In genomic region chr9:128323786-128324185, GRCh38 we compare ENCODE assay signal across 8 cellular contexts. TPM values are rescaled to one million over a fixed set of nuclear protein-coding genes. Genes with fewer than 3 reads are reported as not detected.
A peak's percentile ranks its signal among the peaks of the same experiment; 100 is the strongest.
DNase-seq lines count a peak whose midpoint lies in the region; ATAC-seq and TF ChIP-seq lines count a peak whose summit lies in the region.

No MANE protein-coding gene starts in this region.

- no peaks in the 10 kb centered on the region for H3K27me3 ChIP-seq in BE2C
- no peaks in the 10 kb centered on the region for H3K27me3 ChIP-seq in Karpas-422 (ENCODE audit: low read length)

- H3K27ac ChIP-seq in Karpas-422 (ENCODE audit: low read length) = no peak overlapping the region

- H3K36me3 Mint-ChIP-seq in chondrocyte (ENCODE audit: low read depth) = peaks cover 2% of the 10 kb centered on the region
- peaks cover 0 to 21% (median 0%) of the 10 kb centered on the region in 3 donors for H3K36me3 Mint-ChIP-seq in naive thymus-derived CD8-positive, alpha-beta T cell

- POLR2A ChIA-PET in naive thymus-derived CD8-positive, alpha-beta T cell (lab: Charles Lee) = no interaction called here

- TF ChIP-seq POLR2A in GM18505 (IDR thresholded peaks at IDR 0.05; ENCODE audit: borderline replicate concordance, extremely low read depth, insufficient read depth, insufficient read length) = no peak

- no peaks in the 10 kb centered on the region for H4K20me1 ChIP-seq in Karpas-422 (ENCODE audit: insufficient read depth, low read depth, low read length)

- TF ChIP-seq CTCF in BE2C (IDR thresholded peaks at IDR 0.05; ENCODE audit: low read depth, low read length) = no peak
- no peak for TF ChIP-seq CTCF in chondrocyte (IDR thresholded peaks at IDR 0.05)

- H3K9me3 ChIP-seq in BE2C = no peaks in the 10 kb centered on the region
- H3K9me3 ChIP-seq in Karpas-422 (ENCODE audit: low read length) = no peaks in the 10 kb centered on the region

- peaks cover 43% of the 10 kb centered on the region for H3K79me2 ChIP-seq in Karpas-422 (ENCODE audit: low read length)

- H3K9ac ChIP-seq in Karpas-422 (ENCODE audit: low read length) = peak overlapping the region; percentile 88

- no peaks in the 10 kb centered on the region for H3K9me3 Mint-ChIP-seq in chondrocyte (ENCODE audit: low read depth)
- no peaks in the 10 kb centered on the region for H3K9me3 Mint-ChIP-seq in naive thymus-derived CD8-positive, alpha-beta T cell

- no peak for DNase-seq in BE2C
- DNase-seq in Karpas-422 = no peak
- DNase-seq in chondrocyte (ENCODE audit: low spot score) = no peak
- DNase-seq in naive thymus-derived CD8-positive, alpha-beta T cell = no peak
- no peak for DNase-seq in head of caudate nucleus
- no peak for DNase-seq in medulla oblongata (ENCODE audit: extremely low spot score)

- ATAC-seq in naive thymus-derived CD8-positive, alpha-beta T cell = no peak
- no peak for ATAC-seq in GM19395 (IDR thresholded peaks at IDR 0.05; ENCODE audit: unreplicated experiment)
- no peak for ATAC-seq in GM18505 (IDR thresholded peaks at IDR 0.05; ENCODE audit: unreplicated experiment)

- no peaks in the 10 kb centered on the region for H3K27me3 Mint-ChIP-seq in chondrocyte (ENCODE audit: low read depth)
- peaks cover 0 to 4% (median 0%) of the 10 kb centered on the region in 5 donors for H3K27me3 Mint-ChIP-seq in naive thymus-derived CD8-positive, alpha-beta T cell

- H3K36me3 ChIP-seq in BE2C (peaks cover 25% of the 10 kb centered on the region), Karpas-422 (ENCODE audit: insufficient read depth, low read length) (peaks cover 2% of the 10 kb centered on the region; the same call in 1 of the 2 replicates)

- H3K4me3 ChIP-seq in BE2C (ENCODE audit: low read depth, low read length) = peak overlapping the region; percentile 71
- peak overlapping the region; percentile 85 for H3K4me3 ChIP-seq in Karpas-422 (ENCODE audit: low read length)

- no peak overlapping the region for H3K27ac Mint-ChIP-seq in chondrocyte (ENCODE audit: unreplicated experiment)
- peak overlapping the region in 8 of 10 donors; percentile 41 to 100 (median 98) for H3K27ac Mint-ChIP-seq in naive thymus-derived CD8-positive, alpha-beta T cell

- H3K9me2 ChIP-seq in Karpas-422 (replicated peaks; ENCODE audit: insufficient read depth, low read length) = no peaks in the 10 kb centered on the region

- H3K4me3 Mint-ChIP-seq in chondrocyte (ENCODE audit: unreplicated experiment) = peak overlapping the region; percentile 93
- peak overlapping the region; percentile 92 to 99 (median 96) for H3K4me3 Mint-ChIP-seq in naive thymus-derived CD8-positive, alpha-beta T cell

- H3K4me1 ChIP-seq in BE2C (no peaks in the 10 kb centered on the region), Karpas-422 (ENCODE audit: low read length) (peaks cover 21% of the 10 kb centered on the region)

- H3K4me1 Mint-ChIP-seq in chondrocyte (ENCODE audit: low read depth) = peaks cover 23% of the 10 kb centered on the region
- peaks cover 6 to 42% (median 32%) of the 10 kb centered on the region in 4 donors for H3K4me1 Mint-ChIP-seq in naive thymus-derived CD8-positive, alpha-beta T cell

- no peak overlapping the region for H2AFZ ChIP-seq in Karpas-422 (ENCODE audit: low read length)

- peak overlapping the region; percentile 92 for H3K4me2 ChIP-seq in Karpas-422 (ENCODE audit: low read depth, low read length, poor library complexity, severe bottlenecking)

- intact Hi-C loops in head of caudate nucleus (cut with DNase I) = no loop called here

RNA-seq across cellular contexts. Expression of gene COQ4, which starts 1.1 kb away (rescaled TPM):
- 203 TPM for polyA plus RNA-seq in BE2C (2012; ENCODE audit: insufficient read depth, insufficient read length, low read depth)
- total RNA-seq in Karpas-422 (2014; rRNA removed; shearing (Covaris generic); ENCODE audit: low replicate concordance) = 28.3 and 40.1 TPM in 2 replicates
- 19.7 to 37.5 TPM (median 24.5 TPM) in 3 replicates for total RNA-seq in chondrocyte
- 10 to 100 TPM; 45.6 to 46.5 TPM for total RNA-seq in naive thymus-derived CD8-positive, alpha-beta T cell
- 10 to 100 TPM; 26.4 to 43.4 (median 33.4) TPM for polyA plus RNA-seq in naive thymus-derived CD8-positive, alpha-beta T cell

RNA-seq across cellular contexts. Expression of gene TRUB2, which starts 1.5 kb away (rescaled TPM):
- polyA plus RNA-seq in BE2C (2012; ENCODE audit: insufficient read depth, insufficient read length, low read depth) = 212 TPM
- total RNA-seq in Karpas-422 (2014; rRNA removed; shearing (Covaris generic); ENCODE audit: low replicate concordance) = 20.8 and 28.2 TPM in 2 replicates
- 19.8 to 22.2 TPM (median 20.8 TPM) in 3 replicates for total RNA-seq in chondrocyte
- 10 to 100 TPM; 20.7 to 25.4 TPM for total RNA-seq in naive thymus-derived CD8-positive, alpha-beta T cell
- polyA plus RNA-seq in naive thymus-derived CD8-positive, alpha-beta T cell = 10 to 100 TPM; 24.7 to 30.0 (median 28.9) TPM

RNA-seq across cellular contexts. Expression of gene SLC27A4, which starts 16.5 kb away (rescaled TPM):
- polyA plus RNA-seq in BE2C (2012; ENCODE audit: insufficient read depth, insufficient read length, low read depth) = 74.4 TPM
- total RNA-seq in Karpas-422 (2014; rRNA removed; shearing (Covaris generic); ENCODE audit: low replicate concordance) = 18.5 and 24.4 TPM in 2 replicates
- total RNA-seq in chondrocyte = 38.4 to 42.1 TPM (median 41.7 TPM) in 3 replicates
- 10 to 100 TPM; 13.1 to 13.5 TPM for total RNA-seq in naive thymus-derived CD8-positive, alpha-beta T cell
- polyA plus RNA-seq in naive thymus-derived CD8-positive, alpha-beta T cell = 1 to 10 TPM; 5.0 to 7.0 (median 6.3) TPM

RNA-seq across cellular contexts. Expression of gene URM1, which starts 47.4 kb away (rescaled TPM):
- polyA plus RNA-seq in BE2C (2012; ENCODE audit: insufficient read depth, insufficient read length, low read depth) = 115 TPM
- total RNA-seq in Karpas-422 (2014; rRNA removed; shearing (Covaris generic); ENCODE audit: low replicate concordance) = 22.7 and 33.4 TPM in 2 replicates
- 50.5 to 60.6 TPM (median 57.6 TPM) in 3 replicates for total RNA-seq in chondrocyte
- total RNA-seq in naive thymus-derived CD8-positive, alpha-beta T cell = 10 to 100 TPM; 44.5 to 47.5 TPM
- 10 to 100 TPM; 49.3 to 66.4 (median 61.0) TPM for polyA plus RNA-seq in naive thymus-derived CD8-positive, alpha-beta T cell

RNA-seq across cellular contexts. Expression of gene SWI5, which starts 47.7 kb away (rescaled TPM):
- 15.7 TPM for polyA plus RNA-seq in BE2C (2012; ENCODE audit: insufficient read depth, insufficient read length, low read depth)
- 34.5 and 37.6 TPM in 2 replicates for total RNA-seq in Karpas-422 (2014; rRNA removed; shearing (Covaris generic); ENCODE audit: low replicate concordance)
- 29.4 to 33.7 TPM (median 31.7 TPM) in 3 replicates for total RNA-seq in chondrocyte
- 10 to 100 TPM; 11.7 to 12.1 TPM for total RNA-seq in naive thymus-derived CD8-positive, alpha-beta T cell
- polyA plus RNA-seq in naive thymus-derived CD8-positive, alpha-beta T cell = 10 to 100 TPM; 33.5 to 46.8 (median 34.3) TPM
